ENCODE assay signal across 7 cellular contexts in genomic region chr11:66408488-66409214, GRCh38. TPM values are rescaled to one million over a fixed set of nuclear protein-coding genes. Genes with fewer than 3 reads are reported as not detected.
DNase-seq lines count a peak whose midpoint lies in the region; ATAC-seq and TF ChIP-seq lines count a peak whose summit lies in the region.

No MANE protein-coding gene starts in this region.

- POLR2A ChIA-PET in PC-9 (lab: Charles Lee; ENCODE audit: unreplicated experiment) = no interaction called here

- CTCF ChIA-PET in PC-9 (lab: Charles Lee) = interaction anchor here (0.7 to 1.9 kb wide), 2 partner anchors 71 to 96 kb away, joined by 4 to 7 read pairs; no protein-coding TSS in a partner anchor

- ATAC-seq in GM18502 (IDR thresholded peaks at IDR 0.05; ENCODE audit: poor library complexity, unreplicated experiment) = peak; percentile 73

- WGBS in esophagus squamous epithelium, 2 donors = 0% methylated on average over 8 to 19 of the region's 63 CpGs

- no peaks in the 10 kb centered on the region for H3K79me2 ChIP-seq in PC-9 (ENCODE audit: low read depth)

- H3K4me1 Mint-ChIP-seq in activated T-cell treated with anti-CD3 and anti-CD28 coated beads, Interleukin-2, amount 50 U/mL, for 24 hours (ENCODE audit: low read depth) = peaks cover 4% of the 10 kb centered on the region

- intact Hi-C loops in PC-9 (cut with micrococcal nuclease; ENCODE audit: unreplicated experiment) (loop anchor here (1.0 to 5.0 kb wide), 5 partner anchors 22 to 909 kb away; no protein-coding TSS in a partner anchor), esophagus squamous epithelium (cut with DNase I) (no loop called here)

- H3K36me3 ChIP-seq in PC-9 (ENCODE audit: low read depth) (no peaks in the 10 kb centered on the region), esophagus squamous epithelium (no peaks in the 10 kb centered on the region)

- TF ChIP-seq CTCF in PC-9 (conservative IDR thresholded peaks at IDR 0.05) = peak; percentile 100
- TF ChIP-seq CTCF in esophagus squamous epithelium (IDR thresholded peaks at IDR 0.05) = peak; percentile 99 to 100 (median 100)

- no peaks in the 10 kb centered on the region for H3K9me2 ChIP-seq in PC-9 (ENCODE audit: insufficient read depth)

- BruUV-seq in PC-9 (replicated peaks; lab: Mats Ljungman, UMichigan) = no TSS peak

- H3K4me3 ChIP-seq in PC-9 = no peak overlapping the region
- peak overlapping the region; percentile 14 to 60 (median 40) for H3K4me3 ChIP-seq in esophagus squamous epithelium

- TF ChIP-seq POLR2A in esophagus squamous epithelium (IDR thresholded peaks at IDR 0.05) = peak in 1 of 4 donors; percentile 19

- peak; percentile 78 for DNase-seq in KG1 (lab: John Stamatoyannopoulos, UW)
- DNase-seq in PC-9 = peak; percentile 58 to 87
- peak; percentile 98 for DNase-seq in activated T-cell treated with anti-CD3 and anti-CD28 coated beads, Interleukin-2, amount 50 U/mL, for 24 hours
- DNase-seq in esophagus squamous epithelium (lab: John Stamatoyannopoulos, UW) = no peak
- peak; percentile 86 for DNase-seq in myocyte (ENCODE audit: low read depth)
- DNase-seq in stimulated activated CD8-positive, alpha-beta memory T cell treated with anti-CD3 and anti-CD28 coated beads, Interleukin-7, amount 100 ng/mL, for 1 hour (ENCODE audit: low read depth in 2 of 2) = peak; percentile 86 to 87

- H3K36me3 Mint-ChIP-seq in activated T-cell treated with anti-CD3 and anti-CD28 coated beads, Interleukin-2, amount 50 U/mL, for 24 hours (ENCODE audit: low read depth) = no peaks in the 10 kb centered on the region

- H3K9me3 ChIP-seq in PC-9 (ENCODE audit: insufficient read depth, low read depth) (no peaks in the 10 kb centered on the region), esophagus squamous epithelium (no peaks in the 10 kb centered on the region)

- H3K4me2 ChIP-seq in PC-9 = no peak overlapping the region

- H3K4me1 ChIP-seq in PC-9 (replicated peaks; ENCODE audit: insufficient read depth) (no peaks in the 10 kb centered on the region), esophagus squamous epithelium (peaks cover 6 to 15% (median 7%) of the 10 kb centered on the region in 3 donors)

- H3K9me3 Mint-ChIP-seq in activated T-cell treated with anti-CD3 and anti-CD28 coated beads, Interleukin-2, amount 50 U/mL, for 24 hours = no peaks in the 10 kb centered on the region

- H4K20me1 ChIP-seq in PC-9 (ENCODE audit: insufficient read depth) = peaks cover 3% of the 10 kb centered on the region; the same call in 1 of the 2 replicates

- H3F3A ChIP-seq in PC-9 (ENCODE audit: insufficient read depth, low read depth) = no peaks in the 10 kb centered on the region

- H3K27ac ChIP-seq in PC-9 (no peak overlapping the region), esophagus squamous epithelium (peak overlapping the region; percentile 39 to 78 (median 73))

- H3K4me3 Mint-ChIP-seq in activated T-cell treated with anti-CD3 and anti-CD28 coated beads, Interleukin-2, amount 50 U/mL, for 24 hours = peak overlapping the region; percentile 73

- H3K27ac Mint-ChIP-seq in activated T-cell treated with anti-CD3 and anti-CD28 coated beads, Interleukin-2, amount 50 U/mL, for 24 hours = no peak overlapping the region

- peaks cover 34% of the 10 kb centered on the region for H3K27me3 Mint-ChIP-seq in activated T-cell treated with anti-CD3 and anti-CD28 coated beads, Interleukin-2, amount 50 U/mL, for 24 hours

- H2AFZ ChIP-seq in PC-9 = no peak overlapping the region

- H3K27me3 ChIP-seq in PC-9 (ENCODE audit: insufficient read depth, low read depth) (peaks cover 88% of the 10 kb centered on the region), esophagus squamous epithelium (peaks cover 0 to 76% (median 0%) of the 10 kb centered on the region in 4 donors)

RNA-seq across cellular contexts. Expression of gene NPAS4, which starts 12.2 kb away (rescaled TPM):
- total RNA-seq in PC-9 (2021) (not detected in 2 replicates), esophagus squamous epithelium (under 1 TPM in 1 of 4 donors, not detected in 3; 0.38 TPM), myocyte (not detected in 2 replicates)
- 0.03 TPM for polyA plus RNA-seq in myocyte (2012)

RNA-seq across cellular contexts. Expression of gene MRPL11, which starts 30.0 kb away (rescaled TPM):
- 138 and 140 TPM in 2 replicates for total RNA-seq in PC-9 (2021)
- total RNA-seq in esophagus squamous epithelium = 10 to 100 TPM; 39.3 to 66.4 (median 54.2) TPM
- 23.1 and 27.9 TPM in 2 replicates for total RNA-seq in myocyte
- 31.0 TPM for polyA plus RNA-seq in myocyte (2012)

RNA-seq across cellular contexts. Expression of gene SLC29A2, which starts 37.1 kb away (rescaled TPM):
- total RNA-seq in PC-9 (2021) (28.9 and 36.1 TPM in 2 replicates), esophagus squamous epithelium (1 to 10 TPM; 2.9 to 5.5 (median 4.8) TPM), myocyte (4.5 and 8.5 TPM in 2 replicates)
- polyA plus RNA-seq in myocyte (2012) = 0.79 TPM

RNA-seq across cellular contexts. Expression of gene PELI3, which starts 58.1 kb away (rescaled TPM):
- total RNA-seq in PC-9 (2021) (14.0 and 18.0 TPM in 2 replicates), esophagus squamous epithelium (10 to 100 TPM in 1 of 4 donors, 1 to 10 TPM in 3; 6.3 to 17.2 (median 8.8) TPM), myocyte (5.5 and 9.3 TPM in 2 replicates)
- 5.2 TPM for polyA plus RNA-seq in myocyte (2012)
